ENCODE assay signal across 29 cellular contexts in the genomic region with DNA sequence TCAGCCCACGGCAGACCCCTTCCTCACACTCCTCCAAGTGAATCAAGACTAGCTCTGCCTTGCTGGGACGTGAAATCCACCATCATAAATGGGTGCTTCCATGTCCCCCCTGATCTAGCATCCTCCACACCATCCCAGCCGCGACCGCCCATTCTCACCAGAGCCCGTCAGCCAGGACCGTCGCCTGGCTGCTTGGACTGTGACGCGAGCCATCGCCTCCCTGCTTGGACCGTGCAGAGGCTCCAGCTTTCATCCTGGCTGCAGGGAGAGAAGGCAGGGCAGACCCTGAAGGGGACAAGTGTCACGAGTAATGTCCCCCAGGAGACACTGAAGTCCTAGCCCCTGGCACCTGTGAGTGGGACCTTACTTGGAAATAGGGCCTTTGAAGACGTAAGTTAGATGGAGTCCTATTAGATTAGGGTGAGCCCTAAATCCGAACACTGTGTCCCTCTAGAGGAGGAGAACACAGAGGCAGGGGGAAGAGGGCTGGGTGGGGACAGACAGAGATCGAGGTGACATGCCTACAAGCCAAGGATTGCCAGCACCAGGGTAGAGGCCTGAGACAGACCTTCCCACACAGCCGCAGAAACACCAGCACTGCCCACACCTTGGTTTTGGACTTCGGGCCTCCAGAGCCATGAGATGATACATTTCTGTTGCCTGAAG. TPM values are rescaled to one million over a fixed set of nuclear protein-coding genes. Genes with fewer than 3 reads are reported as not detected.
"Had no signal": no experiment of that assay in that cellular context is flagged by ENCODE, and none has a peak within 500 bp of the region (broad histone marks: within the 10 kb centered on the region; RNA-seq: fewer than 3 reads in every experiment).

No MANE protein-coding gene starts in this region.

- H3K27ac ChIP-seq: KMS-11, SJSA1, SK-N-MC had no signal

- H3K9me3 ChIP-seq: SJSA1 had no signal

- ATAC-seq: HepG2, T-cell had no signal

- H3K36me3 Mint-ChIP-seq: T-cell had no signal

- H3K4me3 ChIP-seq: SJSA1, SK-N-MC had no signal

- H3K4me1 Mint-ChIP-seq: T-cell had no signal

- H3K4me3 Mint-ChIP-seq: T-cell; T-helper 1 cell treated with Interleukin-12 subunit alpha and Interleukin-12 subunit beta and Interleukin-4 antibody, amounts not matched to agents 30 μg/mL and 1 μg/mL, for 36 hours had no signal

- H3K27ac Mint-ChIP-seq: T-cell; T-helper 1 cell treated with Interleukin-12 subunit alpha and Interleukin-12 subunit beta and Interleukin-4 antibody, amounts not matched to agents 30 μg/mL and 1 μg/mL, for 36 hours had no signal

- H3K4me1 ChIP-seq: SJSA1 had no signal

- H3K9me3 Mint-ChIP-seq: T-cell; T-helper 1 cell treated with Interleukin-12 subunit alpha and Interleukin-12 subunit beta and Interleukin-4 antibody, amounts not matched to agents 30 μg/mL and 1 μg/mL, for 36 hours had no signal

- H3K4me2 ChIP-seq: KMS-11 had no signal

- H3K9ac ChIP-seq: KMS-11 had no signal

- DNase-seq: IMR-90; Kasumi-1; MM.1S; NCI-H1092 treated with DMSO at 0.1 percent for 48 hours; NCI-H1436; NCI-H187; NCI-H2029; NCI-H2081 treated with DMSO at 0.1 percent for 48 hours; NCI-H2171; NCI-H226; NCI-H446; NCI-H510A; NCI-H524 treated with DMSO at 0.1 percent for 48 hours; NCI-H69; NCI-H774; NK-92 treated with Interleukin-12 subunit alpha and Interleukin-12 subunit beta, amount 100 ng/mL, for 24 hours; Right ventricle myocardium superior; RPMI8226; SIG-M5; SW 1271; T-cell had no signal

- H3K36me3 ChIP-seq: SJSA1 had no signal

RNA-seq across cellular contexts. Expression of a gene that starts 12.8 kb away (rescaled TPM):
- total RNA-seq: HT1080 had no signal

RNA-seq across cellular contexts. Expression of a gene that starts 18.3 kb away (rescaled TPM):
- total RNA-seq: HepG2, HT1080, IMR-90, M059J, OCI-LY7, SJSA1 had no signal
- polyA plus RNA-seq: HepG2, IMR-90 had no signal

RNA-seq across cellular contexts. Expression of a gene that starts 33.9 kb away (rescaled TPM):
- total RNA-seq: HT1080, IMR-90, M059J, OCI-LY7, Right ventricle myocardium superior, SJSA1, T-cell had no signal
- polyA plus RNA-seq: IMR-90 had no signal
